In the genomic region with DNA sequence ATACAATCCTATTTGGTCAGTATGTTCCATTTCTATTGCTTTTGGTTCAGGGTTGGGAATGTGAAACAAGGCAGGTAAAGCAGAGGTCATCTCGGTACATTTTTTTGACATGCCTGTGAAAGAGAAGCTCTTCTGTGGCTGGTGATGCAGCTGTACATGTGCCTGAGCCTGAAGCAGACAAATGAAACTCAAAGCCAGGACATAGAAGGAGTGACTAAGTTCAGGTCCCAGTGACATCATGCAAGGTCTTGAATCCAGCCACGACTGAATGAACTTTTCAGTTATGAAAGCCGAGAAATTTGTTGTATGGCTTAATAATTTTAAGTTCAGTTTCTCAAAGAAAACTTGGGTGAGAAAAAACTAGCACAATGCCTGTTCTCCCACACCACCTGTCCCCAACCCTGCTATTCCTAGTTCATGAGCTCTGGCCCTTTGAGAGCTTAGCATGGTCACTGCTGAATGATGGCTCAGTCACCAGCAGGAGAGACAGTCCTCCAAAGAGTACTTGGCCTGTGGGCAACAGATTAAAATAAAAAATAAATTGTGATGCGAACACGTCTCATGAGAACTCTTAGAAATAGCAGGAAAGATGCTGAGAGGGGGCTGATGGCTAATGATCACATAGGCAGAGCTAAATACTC, we compare ENCODE assay signal across 27 cellular contexts.
DNase-seq lines count a peak whose midpoint lies in the region; ATAC-seq, FAIRE-seq and TF ChIP-seq lines count a peak whose summit lies in the region.
"Had no signal": no experiment of that assay in that cellular context is flagged by ENCODE, and none has a peak within 500 bp of the region (broad histone marks: within the 10 kb centered on the region; RNA-seq: fewer than 3 reads in every experiment).

No MANE protein-coding gene starts in this region.

- TF ChIP-seq EP300 in GM12878 (IDR thresholded peaks at IDR 0.05; ENCODE audit: borderline replicate concordance in 1 of 2, control insufficient read depth in 1 of 2, low read depth in 2 of 2, low read length in 2 of 2): no peak

- H3K36me3 ChIP-seq in GM12878 (ENCODE audit: control insufficient read depth in 2 of 2, insufficient read depth in 2 of 2, low read length in 1 of 2): no peaks in the 10 kb centered on the region
- H3K36me3 ChIP-seq in tibial artery: no peaks in the 10 kb centered on the region
- no peaks in the 10 kb centered on the region for H3K36me3 ChIP-seq in body of pancreas (replicated peaks in 1 of 2; ENCODE audit: insufficient read depth in 1 of 2, low read depth in 2 of 2)
- H3K36me3 ChIP-seq: SJCRH30, transverse colon had no signal

- no TSS peak for BruUV-seq in GM12878 (replicated peaks; lab: Mats Ljungman, UMichigan)

- peak overlapping the region; percentile 46; the same call in 1 of the 2 replicates for H3K27ac ChIP-seq in GM12878 (ENCODE audit: control insufficient read depth, insufficient read depth)
- H3K27ac ChIP-seq in tibial artery: no peak overlapping the region
- H3K27ac ChIP-seq in body of pancreas: no peak overlapping the region
- H3K27ac ChIP-seq: psoas muscle, SJCRH30, transverse colon had no signal

- no peak for TF ChIP-seq CTCF in GM12878 (IDR thresholded peaks at IDR 0.05 in 2 of 3, conservative IDR thresholded peaks at IDR 0.05 in 1 of 3; ENCODE audit: control insufficient read depth in 2 of 3, extremely low read depth in 1 of 3, insufficient read depth in 1 of 3, low read depth in 3 of 3, low read length in 3 of 3)
- TF ChIP-seq CTCF in tibial artery (IDR thresholded peaks at IDR 0.05): no peak
- TF ChIP-seq CTCF in body of pancreas (IDR thresholded peaks at IDR 0.05): no peak

- H3K27me3 ChIP-seq in GM12878 (replicated peaks in 1 of 2; ENCODE audit: control insufficient read depth in 2 of 2, insufficient read depth in 2 of 2, low read length in 1 of 2): no peaks in the 10 kb centered on the region
- no peaks in the 10 kb centered on the region for H3K27me3 ChIP-seq in tibial artery
- no peaks in the 10 kb centered on the region for H3K27me3 ChIP-seq in body of pancreas
- H3K27me3 ChIP-seq: SJCRH30, transverse colon had no signal

- FAIRE-seq in GM12878 (lab: Jason Lieb, UNC): no peak
- FAIRE-seq: frontal cortex, H1 had no signal

- CTCF ChIA-PET in GM12878 (lab: Yijun Ruan, JAX): interaction anchor here (1.1 to 1.5 kb wide), 2 partner anchors 10 to 542 kb away, joined by 3 to 5 read pairs; no protein-coding TSS in a partner anchor

- no peak overlapping the region for H3K9ac ChIP-seq in GM12878 (ENCODE audit: control insufficient read depth, insufficient read depth, low read length)

- H3K9me3 ChIP-seq in GM12878 (replicated peaks; ENCODE audit: control insufficient read depth, insufficient read depth, low read length) (no peaks in the 10 kb centered on the region; the same call in 2 of the 3 replicates), tibial artery (no peaks in the 10 kb centered on the region), body of pancreas (no peaks in the 10 kb centered on the region)
- H3K9me3 ChIP-seq: mucosa of descending colon, psoas muscle, SJCRH30, transverse colon had no signal

- POLR2A ChIA-PET in GM12878 (lab: Charles Lee): interaction anchor here (0.6 to 1.4 kb wide), 3 partner anchors 9 to 1098 kb away, joined by 3 read pairs; no protein-coding TSS in a partner anchor

- H3K4me3 ChIP-seq in GM12878 (no peak overlapping the region), tibial artery (no peak overlapping the region), body of pancreas (no peak overlapping the region)
- H3K4me3 ChIP-seq: mucosa of descending colon, psoas muscle, SJCRH30, transverse colon had no signal

- intact Hi-C loops in GM12878 (cut with micrococcal nuclease; ENCODE audit: unreplicated experiment): no loop called here
- intact Hi-C loops in tibial artery (cut with DNase I; ENCODE audit: low total_unique reads): no loop called here
- intact Hi-C loops in body of pancreas (cut with DNase I): no loop called here

- no peak for TF ChIP-seq RAD21 in GM12878 (IDR thresholded peaks at IDR 0.05; ENCODE audit: insufficient read depth, low read depth, low read length)

- H2AFZ ChIP-seq in GM12878 (ENCODE audit: control insufficient read depth, low read depth, low read length): no peak overlapping the region

- TF ChIP-seq POLR2A in GM12878 (IDR thresholded peaks at IDR 0.05; ENCODE audit: low read depth, low read length) (no peak), body of pancreas (IDR thresholded peaks at IDR 0.05) (no peak)

- H3K4me1 ChIP-seq in GM12878 (ENCODE audit: control insufficient read depth, insufficient read depth, low read length) (no peaks in the 10 kb centered on the region), tibial artery (no peaks in the 10 kb centered on the region), body of pancreas (peaks cover 24% of the 10 kb centered on the region)
- H3K4me1 ChIP-seq: psoas muscle, SJCRH30, transverse colon had no signal

- no peak overlapping the region for H3K4me2 ChIP-seq in GM12878 (ENCODE audit: control insufficient read depth, insufficient read depth)

- peak; percentile 93 for ATAC-seq in GM18868 (IDR thresholded peaks at IDR 0.05; ENCODE audit: unreplicated experiment)
- ATAC-seq in GM21515 (IDR thresholded peaks at IDR 0.05; ENCODE audit: unreplicated experiment): peak; percentile 81
- peak; percentile 63 for ATAC-seq in HG03103 (IDR thresholded peaks at IDR 0.05; ENCODE audit: low read depth, unreplicated experiment)
- peak; percentile 94 for ATAC-seq in GM12878
- no peak for ATAC-seq in body of pancreas
- ATAC-seq: activated T-helper 17 cell treated with anti-CD3 and anti-CD28 coated beads, Interleukin-2, amount 50 U/mL, for 72 hours; CD8-positive, alpha-beta T cell; esophagus mucosa; mucosa of descending colon; psoas muscle; stimulated activated naive CD8-positive, alpha-beta T cell treated with anti-CD3 and anti-CD28 coated beads, Interleukin-15, Interleukin-2, amounts not matched to agents 100 U/mL and 50 U/mL, for 24 hours had no signal

- no peaks in the 10 kb centered on the region for H3K79me2 ChIP-seq in GM12878 (ENCODE audit: control insufficient read depth, insufficient read depth, low read length)

- SMC1A ChIA-PET in GM12878 (lab: Charles Lee; ENCODE audit: uncharacterized antibody, unreplicated experiment): interaction anchor here (0.7 to 4.8 kb wide), 6 partner anchors 10 to 419 kb away, joined by 3 to 36 read pairs (median 4); no protein-coding TSS in a partner anchor

- H4K20me1 ChIP-seq in GM12878 (ENCODE audit: control insufficient read depth, insufficient read depth): no peaks in the 10 kb centered on the region

- peak; percentile 40 for DNase-seq in GM12878 (ENCODE audit: low read depth, low spot score)
- no peak for DNase-seq in tibial artery
- DNase-seq in NCI-H1436 (lab: John Stamatoyannopoulos, UW): no peak
- DNase-seq in body of pancreas: no peak
- DNase-seq: activated CD4-positive, alpha-beta T cell treated with anti-CD3 and anti-CD28 coated beads for 4 hours; activated naive CD8-positive, alpha-beta T cell treated with anti-CD3 and anti-CD28 coated beads, Interleukin-2, amount 10 ng/mL, durations not matched to agents 7 days and 5 days; CD8-positive, alpha-beta T cell; DMS79 treated with DMSO at 0.1 percent for 48 hours; effector memory CD4-positive, alpha-beta T cell; hippocampal formation; KBM-7; mucosa of descending colon; NCI-H187 treated with DMSO at 0.1 percent for 48 hours; NCI-H226; NCI-H774; psoas muscle; SJCRH30; stimulated activated CD4-positive, alpha-beta T cell treated with anti-CD3 and anti-CD28 coated beads, Interleukin-1b, Interleukin-23, amount 100 ng/mL, for 48 hours; stimulated activated naive CD8-positive, alpha-beta T cell treated with anti-CD3 and anti-CD28 coated beads, Interleukin-15, Interleukin-2, amounts not matched to agents 100 U/mL and 50 U/mL, for 24 hours; transverse colon had no signal

- 25% methylated on average over 5 of the region's 5 CpGs for WGBS in GM12878 (ENCODE audit: insufficient coverage, insufficient replicate concordance, low lambda C conversion rate, missing lambda C conversion rate)
- WGBS in body of pancreas, 2 donors: 77 to 87% methylated on average over 5 of the region's 5 CpGs

- in situ Hi-C loops in GM12878 (cut with MboI): no loop called here

- RAD21 ChIA-PET in GM12878 (lab: Charles Lee; ENCODE audit: unreplicated experiment): interaction anchor here (3.1 to 3.5 kb wide), 2 partner anchors 10 to 32 kb away, joined by 9 to 20 read pairs; no protein-coding TSS in a partner anchor

TF ChIP-seq in GM12878, 131 proteins besides CTCF, POLR2A, EP300 and RAD21 (continues in another document):
- TF ChIP-seq BACH1 (IDR thresholded peaks at IDR 0.05; ENCODE audit: borderline replicate concordance) (no peak), NRF1 (conservative IDR thresholded peaks at IDR 0.05; ENCODE audit: low read depth, low read length) (no peak), MEF2B (IDR thresholded peaks at IDR 0.05; ENCODE audit: partially characterized antibody, poor library complexity, severe bottlenecking) (no peak), RFX5 (IDR thresholded peaks at IDR 0.05; ENCODE audit: low read depth, low read length) (no peak), RELA (IDR thresholded peaks at IDR 0.05; ENCODE audit: borderline replicate concordance, partially characterized antibody) (no peak), POLR2AphosphoS5 (IDR thresholded peaks at IDR 0.05; ENCODE audit: low read length) (no peak), HCFC1 (IDR thresholded peaks at IDR 0.05; ENCODE audit: low read length) (no peak), EZH2 (IDR thresholded peaks at IDR 0.05; ENCODE audit: borderline replicate concordance, control insufficient read depth, low read depth, low read length) (no peak), RAD51 (IDR thresholded peaks at IDR 0.05) (no peak), YBX1 (IDR thresholded peaks at IDR 0.05) (no peak), STAT3 (IDR thresholded peaks at IDR 0.05; ENCODE audit: low read depth, low read length) (no peak)
- TF ChIP-seq, protein P1, sequence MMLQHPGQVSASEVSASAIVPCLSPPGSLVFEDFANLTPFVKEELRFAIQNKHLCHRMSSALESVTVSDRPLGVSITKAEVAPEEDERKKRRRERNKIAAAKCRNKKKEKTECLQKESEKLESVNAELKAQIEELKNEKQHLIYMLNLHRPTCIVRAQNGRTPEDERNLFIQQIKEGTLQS (IDR thresholded peaks at IDR 0.05; ENCODE audit: borderline replicate concordance, extremely low read depth, low read depth, low read length): no peak
